26 cellular contexts compared by ENCODE assay signal in genomic region chr22:47582067-47582466, GRCh38.
"Had no signal": no experiment of that assay in that cellular context is flagged by ENCODE, and none has a peak within 500 bp of the region (broad histone marks: within the 10 kb centered on the region; RNA-seq: fewer than 3 reads in every experiment).

No MANE protein-coding gene starts in this region.

- DNase-seq: effector CD4-positive, alpha-beta T cell; endodermal cell; gastrocnemius medialis; heart right ventricle; immature natural killer cell; left cardiac atrium; left ventricle myocardium inferior; lower lobe of right lung; midbrain; nucleus accumbens; ovary; right cardiac atrium; stimulated activated CD4-positive, alpha-beta T cell treated with anti-CD3 and anti-CD28 coated beads, Interleukin-15, amount 100 ng/mL, for 24 hours; stimulated activated CD4-positive, alpha-beta T cell treated with anti-CD3 and anti-CD28 coated beads, Interleukin-1b, Interleukin-23, amount 100 ng/mL, for 48 hours; stimulated activated CD4-positive, alpha-beta T cell treated with anti-CD3 and anti-CD28 coated beads, Interleukin-4, amount 100 ng/mL, for 24 hours; tibial artery; upper lobe of left lung; uterus had no signal

- H3K27ac ChIP-seq: coronary artery, gastrocnemius medialis, heart right ventricle, left ventricle myocardium inferior, lower lobe of right lung, neural progenitor cell, ovary, tibial artery, upper lobe of left lung, uterus had no signal

- H3K27me3 Mint-ChIP-seq: memory B cell; progenitor cell of endocrine pancreas; stimulated activated memory B cell treated with anti-CD40 and anti-IgM and Interleukin-4, amounts not matched to agents 10 μg/mL and 1 μg/mL and 100 μg/mL, for 72 hours had no signal

- H3K36me3 Mint-ChIP-seq: immature natural killer cell; memory B cell; natural killer cell treated with Interleukin-12 subunit alpha and Interleukin-12 subunit beta and Interleukin-15 and Interleukin-18, amount 100 ng/mL, for 72 hours; neural progenitor cell; stimulated activated memory B cell treated with anti-CD40 and anti-IgM and Interleukin-4, amounts not matched to agents 10 μg/mL and 1 μg/mL and 100 μg/mL, for 72 hours had no signal

- H3K9me3 ChIP-seq: gastrocnemius medialis, ovary, tibial artery, uterus had no signal

- H3K4me3 Mint-ChIP-seq: endodermal cell; immature natural killer cell; memory B cell; natural killer cell treated with Interleukin-12 subunit alpha and Interleukin-12 subunit beta and Interleukin-15 and Interleukin-18, amount 100 ng/mL, for 72 hours; neural progenitor cell; stimulated activated memory B cell treated with anti-CD40 and anti-IgM and Interleukin-4, amounts not matched to agents 10 μg/mL and 1 μg/mL and 100 μg/mL, for 72 hours; stimulated activated naive CD8-positive, alpha-beta T cell treated with anti-CD3 and anti-CD28 coated beads, Interleukin-15, Interleukin-2, amounts not matched to agents 100 ng/mL and 50 ng/mL, for 24 hours had no signal

- FAIRE-seq: keratinocyte had no signal

- ATAC-seq: gastrocnemius medialis; heart right ventricle; left cardiac atrium; lower lobe of right lung; natural killer cell treated with Interleukin-12 subunit alpha and Interleukin-12 subunit beta and Interleukin-15 and Interleukin-18, amount 100 ng/mL, for 72 hours; right cardiac atrium; stimulated activated memory B cell treated with anti-CD40 and anti-IgM and Interleukin-4, amounts not matched to agents 10 μg/mL and 1 μg/mL and 100 μg/mL, for 72 hours had no signal

- H3K4me3 ChIP-seq: coronary artery, gastrocnemius medialis, heart right ventricle, left ventricle myocardium inferior, lower lobe of right lung, neural progenitor cell, ovary, tibial artery, upper lobe of left lung, uterus had no signal

- H3K9ac ChIP-seq: neural progenitor cell had no signal

- H3K27me3 ChIP-seq: neural progenitor cell, ovary, tibial artery, upper lobe of left lung, uterus had no signal

- H3K4me2 ChIP-seq: neural progenitor cell had no signal

- H3K4me1 ChIP-seq: gastrocnemius medialis, heart right ventricle, left ventricle myocardium inferior, lower lobe of right lung, neural progenitor cell, tibial artery, upper lobe of left lung, uterus had no signal

- H3K9me3 Mint-ChIP-seq: natural killer cell treated with Interleukin-12 subunit alpha and Interleukin-12 subunit beta and Interleukin-15 and Interleukin-18, amount 100 ng/mL, for 72 hours had no signal

- H3K36me3 ChIP-seq: gastrocnemius medialis, heart right ventricle, left ventricle myocardium inferior, lower lobe of right lung, neural progenitor cell, ovary, tibial artery, upper lobe of left lung, uterus had no signal

- H3K27ac Mint-ChIP-seq: endodermal cell; immature natural killer cell; memory B cell; natural killer cell treated with Interleukin-12 subunit alpha and Interleukin-12 subunit beta and Interleukin-15 and Interleukin-18, amount 100 ng/mL, for 72 hours; neural progenitor cell; progenitor cell of endocrine pancreas; stimulated activated memory B cell treated with anti-CD40 and anti-IgM and Interleukin-4, amounts not matched to agents 10 μg/mL and 1 μg/mL and 100 μg/mL, for 72 hours; stimulated activated naive CD8-positive, alpha-beta T cell treated with anti-CD3 and anti-CD28 coated beads, Interleukin-15, Interleukin-2, amounts not matched to agents 100 ng/mL and 50 ng/mL, for 24 hours had no signal

- H3K4me1 Mint-ChIP-seq: endodermal cell; immature natural killer cell; memory B cell; neural progenitor cell; stimulated activated memory B cell treated with anti-CD40 and anti-IgM and Interleukin-4, amounts not matched to agents 10 μg/mL and 1 μg/mL and 100 μg/mL, for 72 hours had no signal
